ENCODE assay signal across 8 cellular contexts in the genomic region with DNA sequence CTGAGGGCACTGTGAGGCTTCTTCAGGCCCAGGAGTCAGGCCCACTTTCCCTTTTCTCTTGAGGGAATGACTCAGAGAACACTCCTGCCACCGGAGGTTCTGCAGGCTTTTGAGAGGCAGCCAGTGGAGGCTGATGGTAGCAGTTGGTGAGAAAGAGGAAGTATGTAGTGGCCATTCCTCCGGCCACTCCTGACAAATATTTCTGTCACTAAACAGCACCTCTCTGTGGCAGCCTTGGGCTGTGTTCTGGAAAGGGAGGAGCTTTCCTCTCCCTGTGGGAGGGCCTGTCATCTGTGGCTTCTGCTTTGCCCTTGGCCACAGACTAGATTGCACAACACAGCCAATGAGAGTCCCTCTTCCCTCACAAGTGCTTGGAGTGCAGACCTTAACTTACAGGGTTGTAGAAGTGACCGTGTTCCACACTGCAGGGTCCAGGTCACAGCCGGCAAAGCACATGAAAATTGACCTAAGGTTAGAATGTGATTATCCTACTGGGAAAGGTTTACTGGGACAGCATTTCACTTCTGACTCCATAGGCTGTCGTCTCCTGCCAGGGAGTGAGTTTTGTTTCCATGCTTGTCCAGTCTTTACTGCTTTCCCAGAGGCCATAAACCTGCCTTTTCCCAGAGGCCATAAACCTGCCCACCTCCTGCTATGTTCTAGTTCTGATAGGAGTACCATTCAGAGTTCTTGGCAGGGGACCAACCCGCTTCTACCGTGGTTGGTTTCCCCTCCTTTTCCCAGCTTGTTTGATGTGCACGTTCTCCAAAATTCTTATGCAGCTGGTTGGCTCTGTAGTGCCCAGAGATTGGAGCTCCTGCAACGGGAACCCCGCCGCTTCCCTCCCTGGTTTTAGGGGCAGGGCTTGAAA. TPM values are rescaled to one million over a fixed set of nuclear protein-coding genes. Genes with fewer than 3 reads are reported as not detected.
DNase-seq lines count a peak whose midpoint lies in the region; ATAC-seq and TF ChIP-seq lines count a peak whose summit lies in the region.

No MANE protein-coding gene starts in this region.

- H2BK5ac ChIP-seq in neuronal stem cell (ENCODE audit: low read length): no peak overlapping the region

- no peaks in the 10 kb centered on the region for H3K27me3 ChIP-seq in neuronal stem cell (ENCODE audit: control insufficient read depth in 3 of 3, insufficient read depth in 3 of 3, low read depth in 1 of 3, low read length in 3 of 3)

- peak overlapping the region; percentile 1 for H3K9ac ChIP-seq in neuronal stem cell (ENCODE audit: low read depth, low read length, poor library complexity)

- H3K9me3 ChIP-seq in neuronal stem cell (replicated peaks in 1 of 2; ENCODE audit: control insufficient read depth in 2 of 2, insufficient read depth in 1 of 2, low read depth in 1 of 2, low read length in 2 of 2): no peaks in the 10 kb centered on the region

- no peak overlapping the region for H2AK5ac ChIP-seq in neuronal stem cell (ENCODE audit: low read depth, low read length)

- H3K4me2 ChIP-seq in neuronal stem cell (ENCODE audit: insufficient read depth, low read length, poor library complexity, severe bottlenecking): no peak overlapping the region

- TF ChIP-seq POLR2A in GM19099 (IDR thresholded peaks at IDR 0.05; ENCODE audit: extremely low read depth, insufficient read length, low read depth): peak; percentile 29

- no peak overlapping the region for H4K8ac ChIP-seq in neuronal stem cell (ENCODE audit: low read depth, low read length)

- ATAC-seq in HG03139 (IDR thresholded peaks at IDR 0.05; ENCODE audit: unreplicated experiment): peak; percentile 91

- no peak overlapping the region for H2BK15ac ChIP-seq in neuronal stem cell (ENCODE audit: low read length)

- H3K79me1 ChIP-seq in neuronal stem cell (ENCODE audit: low read depth, low read length): peaks cover 7% of the 10 kb centered on the region

- H3K4ac ChIP-seq in neuronal stem cell (ENCODE audit: low read length): no peak overlapping the region

- H2BK120ac ChIP-seq in neuronal stem cell (ENCODE audit: low read depth, low read length): no peak overlapping the region

- peak; percentile 74 for DNase-seq in D341Med (ENCODE audit: low spot score)
- peak; percentile 87 for DNase-seq in NCI-H69 (lab: John Stamatoyannopoulos, UW)
- DNase-seq in activated effector memory CD4-positive, alpha-beta T cell treated with Interleukin-2 at 50 U/mL for 16 hours: peak; percentile 22
- DNase-seq in foreskin melanocyte: peak; percentile 73
- no peak for DNase-seq in neuronal stem cell (ENCODE audit: low spot score)
- DNase-seq in mesenteric fat pad (ENCODE audit: low spot score): no peak

- H3K27ac ChIP-seq in neuronal stem cell (replicated peaks; ENCODE audit: low read length): no peak overlapping the region

- no CpG with 5 or more reads among the region's 11 CpGs for WGBS in neuronal stem cell (ENCODE audit: extremely low coverage in 2 of 2, insufficient read length in 2 of 2, insufficient replicate concordance in 1 of 2), 2 donors

- H3K14ac ChIP-seq in neuronal stem cell (ENCODE audit: low read length): no peak overlapping the region

- H3K4me3 ChIP-seq in neuronal stem cell (ENCODE audit: low read length in 2 of 2): no peak overlapping the region

- peaks cover 4 to 12% of the 10 kb centered on the region in 2 donors for H3K36me3 ChIP-seq in neuronal stem cell (replicated peaks in 1 of 2; ENCODE audit: control insufficient read depth in 2 of 2, insufficient read depth in 2 of 2, low read length in 2 of 2)

- no peak overlapping the region for H3K23ac ChIP-seq in neuronal stem cell (ENCODE audit: low read depth, low read length, poor library complexity)

- no peak overlapping the region for H2AFZ ChIP-seq in neuronal stem cell (ENCODE audit: low read length)

- no peak overlapping the region for H2BK12ac ChIP-seq in neuronal stem cell (ENCODE audit: low read length)

- peaks cover 6 to 7% of the 10 kb centered on the region in 2 donors for H3K4me1 ChIP-seq in neuronal stem cell (ENCODE audit: control insufficient read depth in 2 of 2, insufficient read depth in 1 of 2, low read depth in 1 of 2, low read length in 2 of 2)

- no peak overlapping the region for H3K18ac ChIP-seq in neuronal stem cell (ENCODE audit: low read length)

- no peak overlapping the region for H4K91ac ChIP-seq in neuronal stem cell (ENCODE audit: low read depth, low read length, poor library complexity)

RNA-seq across cellular contexts. Expression of gene MARK2, which starts 33.3 kb away (rescaled TPM):
- polyA plus RNA-seq in neuronal stem cell (2013, experiment 1 of 2): 29.7 TPM
- polyA plus RNA-seq in neuronal stem cell (2013, experiment 2 of 2): 29.6 TPM
- 32.2 TPM for total RNA-seq in mesenteric fat pad

RNA-seq across cellular contexts. Expression of gene RCOR2, which starts 44.8 kb away (rescaled TPM):
- 74.6 TPM for polyA plus RNA-seq in neuronal stem cell (2013, experiment 1 of 2)
- polyA plus RNA-seq in neuronal stem cell (2013, experiment 2 of 2): 74.3 TPM
- 0.58 TPM for total RNA-seq in mesenteric fat pad

RNA-seq across cellular contexts. Expression of gene SPINDOC, which starts 58.9 kb away (rescaled TPM):
- polyA plus RNA-seq in neuronal stem cell (2013, experiment 1 of 2): 75.8 TPM
- 74.3 TPM for polyA plus RNA-seq in neuronal stem cell (2013, experiment 2 of 2)
- total RNA-seq in mesenteric fat pad: 16.2 TPM

Comparison
In these comparisons a context has a peak if more than half of its experiments do, and no peak if none do; other contexts are left out.
1. DNase-seq: peak in D341Med (single experiment), NCI-H69 (single experiment), activated effector memory CD4-positive, alpha-beta T cell treated with Interleukin-2 at 50 U/mL for 16 hours (single experiment) and foreskin melanocyte (single experiment); none in neuronal stem cell (single experiment) and mesenteric fat pad (single experiment).